11 cellular contexts compared by ENCODE assay signal in the genomic region with DNA sequence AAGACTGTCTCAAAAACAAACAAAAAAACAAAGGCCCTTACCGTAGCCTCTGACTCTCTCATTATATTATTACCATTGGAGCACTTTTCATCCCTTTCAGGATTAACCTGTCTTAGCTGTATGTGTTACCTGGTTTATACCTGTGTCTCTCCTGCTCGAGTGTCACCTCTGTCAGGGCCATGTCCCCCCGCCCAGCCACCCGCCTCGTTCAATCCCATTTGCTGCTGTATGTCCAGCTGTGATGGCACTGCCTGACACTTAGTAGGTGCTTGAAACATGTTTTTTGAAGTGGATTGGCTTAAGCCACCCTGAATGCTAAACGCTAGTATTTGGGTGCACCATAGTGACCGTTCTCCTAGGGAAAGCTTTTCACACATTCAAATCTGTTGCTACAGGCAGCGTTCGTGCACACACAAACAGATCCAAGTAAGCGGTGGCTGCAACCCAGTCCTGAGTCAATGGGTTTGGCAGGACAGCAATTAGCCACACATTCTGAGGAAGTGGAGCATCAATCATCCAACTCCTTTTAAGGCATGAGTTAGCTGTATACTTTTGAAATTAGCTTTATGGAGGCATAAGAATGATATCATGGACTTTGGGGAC.
DNase-seq lines count a peak whose midpoint lies in the region; ATAC-seq lines count a peak whose summit lies in the region.
"Had no signal": no experiment of that assay in that cellular context is flagged by ENCODE, and none has a peak within 500 bp of the region (broad histone marks: within the 10 kb centered on the region; RNA-seq: fewer than 3 reads in every experiment).

No MANE protein-coding gene starts in this region.

- no peak overlapping the region for H3K27ac ChIP-seq in aorta (ENCODE audit: low read depth in 1 of 2, low read length in 2 of 2)
- no peak overlapping the region for H3K27ac ChIP-seq in Karpas-422 (ENCODE audit: low read length)

- WGBS in aorta, 2 donors, result 39 to 44% methylated on average over 10 of the region's 10 CpGs

- peak overlapping the region; percentile 78 for H3K27ac Mint-ChIP-seq in activated naive CD8-positive, alpha-beta T cell

- no peak overlapping the region for H2AFZ ChIP-seq in Karpas-422 (ENCODE audit: low read length)

- H3K4me2 ChIP-seq in Karpas-422 (ENCODE audit: low read depth, low read length, poor library complexity, severe bottlenecking), result no peak overlapping the region

- peak overlapping the region; percentile 53 for H3K4me3 Mint-ChIP-seq in activated naive CD8-positive, alpha-beta T cell

- H3K9ac ChIP-seq in Karpas-422 (ENCODE audit: low read length), result no peak overlapping the region

- H3K27me3 ChIP-seq in aorta (ENCODE audit: control insufficient read depth in 1 of 2, insufficient read depth in 2 of 2, low read length in 1 of 2) (no peaks in the 10 kb centered on the region), Karpas-422 (ENCODE audit: low read length) (no peaks in the 10 kb centered on the region)

- intact Hi-C loops in Right ventricle myocardium inferior (cut with DNase I), result no loop called here
- intact Hi-C loops in cardiac septum (cut with DNase I), result no loop called here
- intact Hi-C loops in aorta (cut with DNase I), result no loop called here

- no peaks in the 10 kb centered on the region for H4K20me1 ChIP-seq in Karpas-422 (ENCODE audit: insufficient read depth, low read depth, low read length)

- no peaks in the 10 kb centered on the region for H3K9me3 Mint-ChIP-seq in activated naive CD8-positive, alpha-beta T cell (ENCODE audit: low read depth)
- H3K9me3 Mint-ChIP-seq: activated T-cell treated with anti-CD3 and anti-CD28 coated beads, Interleukin-2, amount 50 U/mL, for 4 hours had no signal

- peak; percentile 73 for ATAC-seq in Right ventricle myocardium inferior
- peak; percentile 16 for ATAC-seq in left lobe of liver
- peak; percentile 69 for ATAC-seq in aorta (ENCODE audit: low FRiP score)
- ATAC-seq in HG02885 (IDR thresholded peaks at IDR 0.05; ENCODE audit: poor library complexity, unreplicated experiment), result no peak
- no peak for ATAC-seq in HG03565 (IDR thresholded peaks at IDR 0.05; ENCODE audit: unreplicated experiment)

- H3K79me2 ChIP-seq in Karpas-422 (ENCODE audit: low read length), result no peaks in the 10 kb centered on the region

- peak; percentile 80 for DNase-seq in Right ventricle myocardium inferior (ENCODE audit: missing footprints)
- DNase-seq in cardiac septum (ENCODE audit: low spot score), result no peak
- no peak for DNase-seq in left lobe of liver (ENCODE audit: low spot score)
- peak in 1 of 2 donors; percentile 76 for DNase-seq in aorta
- DNase-seq in Karpas-422, result no peak
- DNase-seq: activated T-cell treated with anti-CD3 and anti-CD28 coated beads, Interleukin-2, amount 50 U/mL, for 4 hours; Calu3; NCI-H2081 had no signal

- H3K4me1 Mint-ChIP-seq in activated naive CD8-positive, alpha-beta T cell (ENCODE audit: low read depth), result peaks cover 38% of the 10 kb centered on the region

- H3K4me3 ChIP-seq in aorta (ENCODE audit: low read length in 2 of 2), result no peak overlapping the region
- H3K4me3 ChIP-seq in Karpas-422 (ENCODE audit: low read length), result no peak overlapping the region

- H3K4me1 ChIP-seq in aorta (ENCODE audit: control insufficient read depth in 1 of 2, insufficient read depth in 2 of 2, low read length in 2 of 2) (no peaks in the 10 kb centered on the region), Karpas-422 (ENCODE audit: low read length) (no peaks in the 10 kb centered on the region)

- H3K9me2 ChIP-seq in Karpas-422 (replicated peaks; ENCODE audit: insufficient read depth, low read length), result no peaks in the 10 kb centered on the region

- H3K36me3 ChIP-seq in aorta (ENCODE audit: control insufficient read depth in 1 of 2, insufficient read depth in 2 of 2, low read length in 1 of 2), result no peaks in the 10 kb centered on the region
- no peaks in the 10 kb centered on the region for H3K36me3 ChIP-seq in Karpas-422 (ENCODE audit: insufficient read depth, low read length)

- no peaks in the 10 kb centered on the region for H3K36me3 Mint-ChIP-seq in activated naive CD8-positive, alpha-beta T cell

- H3K9me3 ChIP-seq in aorta (ENCODE audit: control insufficient read depth, low read length) (no peaks in the 10 kb centered on the region), Karpas-422 (ENCODE audit: low read length) (peaks cover 4% of the 10 kb centered on the region; the same call in 1 of the 2 replicates)

- no peaks in the 10 kb centered on the region for H3K27me3 Mint-ChIP-seq in activated naive CD8-positive, alpha-beta T cell

Comparison
In these comparisons a context has a peak if more than half of its experiments do, and no peak if none do; other contexts are left out.
1. ATAC-seq: peak in Right ventricle myocardium inferior (single experiment), left lobe of liver (single experiment) and aorta (single experiment); none in HG02885 (single experiment) and HG03565 (single experiment).